In genomic region chr4:1723131-1723801, GRCh38 we compare ENCODE assay signal across 8 cellular contexts. TPM values are rescaled to one million over a fixed set of nuclear protein-coding genes. Genes with fewer than 3 reads are reported as not detected.
DNase-seq lines count a peak whose midpoint lies in the region; ATAC-seq, FAIRE-seq and TF ChIP-seq lines count a peak whose summit lies in the region.

No MANE protein-coding gene starts in this region.

- ATAC-seq in RWPE2 (ENCODE audit: low read depth) (no peak), GM12878 (peak; percentile 4), psoas muscle (no peak), GM19023 (IDR thresholded peaks at IDR 0.05; ENCODE audit: unreplicated experiment) (no peak), GM18867 (IDR thresholded peaks at IDR 0.05; ENCODE audit: unreplicated experiment) (no peak)

- RAD21 ChIA-PET in GM12878 (lab: Charles Lee; ENCODE audit: unreplicated experiment): interaction anchor here (1.3 to 4.9 kb wide), 4 partner anchors 9 to 30 kb away, joined by 3 to 77 read pairs (median 5); partner anchors contain the start of gene SLBP

- H4K20me1 ChIP-seq in GM12878 (ENCODE audit: control insufficient read depth, insufficient read depth): peaks cover 4% of the 10 kb centered on the region

- no peaks in the 10 kb centered on the region for H3K27me3 ChIP-seq in RWPE2 (ENCODE audit: insufficient read depth, poor library complexity, severe bottlenecking)
- H3K27me3 ChIP-seq in GM12878 (replicated peaks in 1 of 2; ENCODE audit: control insufficient read depth in 2 of 2, insufficient read depth in 2 of 2, low read length in 1 of 2): no peaks in the 10 kb centered on the region
- H3K27me3 ChIP-seq in psoas muscle (ENCODE audit: insufficient read depth in 3 of 3, low read length in 2 of 3): no peaks in the 10 kb centered on the region

- SMC1A ChIA-PET in GM12878 (lab: Charles Lee; ENCODE audit: uncharacterized antibody, unreplicated experiment): interaction anchor here (1.2 to 11.0 kb wide), 5 partner anchors 9 to 30 kb away, joined by 3 to 132 read pairs (median 4); partner anchors contain the start of gene SLBP

- POLR2A ChIA-PET in GM10248 (lab: Yijun Ruan, JAX): interaction anchor here (0.8 to 1.3 kb wide), 3 partner anchors 11 to 27 kb away, joined by 3 to 6 read pairs (median 3); partner anchors contain the start of gene SLBP
- POLR2A ChIA-PET in GM12878 (lab: Charles Lee): interaction anchor here (0.6 to 3.8 kb wide), 5 partner anchors 11 to 442 kb away, joined by 3 to 34 read pairs (median 7); partner anchors contain the start of gene SLBP

- BruUV-seq in GM12878 (replicated peaks; lab: Mats Ljungman, UMichigan): TSS peak; percentile 29

- peaks cover 59% of the 10 kb centered on the region for H3K36me3 ChIP-seq in RWPE2 (ENCODE audit: low read depth)
- H3K36me3 ChIP-seq in GM12878 (ENCODE audit: control insufficient read depth in 2 of 2, insufficient read depth in 2 of 2, low read length in 1 of 2): peaks cover 18 to 28% of the 10 kb centered on the region in 2 experiments; a peak in 3 of 4 replicates
- H3K36me3 ChIP-seq in psoas muscle (ENCODE audit: insufficient read depth in 1 of 2, low read depth in 1 of 2): peaks cover 0 to 30% of the 10 kb centered on the region in 2 donors

- no peak; a peak in 1 of 4 replicates for TF ChIP-seq EP300 in GM12878 (IDR thresholded peaks at IDR 0.05; ENCODE audit: borderline replicate concordance in 1 of 2, control insufficient read depth in 1 of 2, low read depth in 2 of 2, low read length in 2 of 2)

- H3K4me2 ChIP-seq in GM12878 (ENCODE audit: control insufficient read depth, insufficient read depth): peak overlapping the region; percentile 99

- TF ChIP-seq CTCF in GM10248 (IDR thresholded peaks at IDR 0.05; ENCODE audit: control extremely low read depth, extremely low read depth, low read depth, missing control alignments) (no peak), RWPE2 (IDR thresholded peaks at IDR 0.05; ENCODE audit: poor library complexity, severe bottlenecking) (no peak), GM12878 (IDR thresholded peaks at IDR 0.05 in 2 of 3, conservative IDR thresholded peaks at IDR 0.05 in 1 of 3; ENCODE audit: control insufficient read depth in 2 of 3, extremely low read depth in 1 of 3, insufficient read depth in 1 of 3, low read depth in 3 of 3, low read length in 3 of 3) (no peak), psoas muscle (IDR thresholded peaks at IDR 0.05) (no peak)

- H3K4me3 ChIP-seq in RWPE2 (ENCODE audit: severe bottlenecking) (peak overlapping the region; percentile 58), GM12878 (peak overlapping the region; percentile 94), psoas muscle (no peak overlapping the region)

- in situ Hi-C loops in GM12878 (cut with MboI): no loop called here

- H3K4me1 ChIP-seq in RWPE2 (ENCODE audit: insufficient read depth, poor library complexity, severe bottlenecking) (peaks cover 24% of the 10 kb centered on the region), GM12878 (ENCODE audit: control insufficient read depth, insufficient read depth, low read length) (peaks cover 27% of the 10 kb centered on the region), psoas muscle (peaks cover 31% of the 10 kb centered on the region)

- CTCF ChIA-PET in GM10248 (lab: Yijun Ruan, JAX) (interaction anchor here (0.7 to 18.5 kb wide), 8 partner anchors 8 to 175 kb away, joined by 3 to 374 read pairs (median 4); partner anchors contain the start of gene SLBP), GM12878 (lab: Yijun Ruan, JAX) (interaction anchor here (0.7 to 15.5 kb wide), 9 partner anchors 9 to 367 kb away, joined by 3 to 317 read pairs (median 6); partner anchors contain the start of gene SLBP)

- H2AFZ ChIP-seq in GM12878 (ENCODE audit: control insufficient read depth, low read depth, low read length): peak overlapping the region; percentile 83

- 31% methylated on average over 12 of the region's 12 CpGs for WGBS in GM12878 (ENCODE audit: insufficient coverage, insufficient replicate concordance, low lambda C conversion rate, missing lambda C conversion rate)
- 80 to 81% (median 81%) methylated on average over 12 of the region's 12 CpGs for WGBS in psoas muscle, 3 donors

- peaks cover 66% of the 10 kb centered on the region for H3K79me2 ChIP-seq in GM12878 (ENCODE audit: control insufficient read depth, insufficient read depth, low read length)

- H3K9ac ChIP-seq in GM12878 (ENCODE audit: control insufficient read depth, insufficient read depth, low read length): peak overlapping the region; percentile 91

- TF ChIP-seq POLR2A in GM12878 (IDR thresholded peaks at IDR 0.05; ENCODE audit: low read depth, low read length): peak; percentile 60
- TF ChIP-seq POLR2A in erythroblast (IDR thresholded peaks at IDR 0.05; ENCODE audit: low read length): no peak

- peak; percentile 38 for DNase-seq in GM10248 (ENCODE audit: extremely low spot score)
- peak; percentile 25 for DNase-seq in RWPE2 (ENCODE audit: low spot score)
- no peak for DNase-seq in GM12878 (ENCODE audit: low read depth, low spot score)
- DNase-seq in psoas muscle: peak in 1 of 2 donors; percentile 44
- DNase-seq in GM19238 (ENCODE audit: insufficient read length, low spot score): no peak
- DNase-seq in erythroblast (lab: John Stamatoyannopoulos, UW): no peak

- H3K9me3 ChIP-seq in RWPE2 (ENCODE audit: severe bottlenecking): no peaks in the 10 kb centered on the region
- no peaks in the 10 kb centered on the region for H3K9me3 ChIP-seq in GM12878 (replicated peaks; ENCODE audit: control insufficient read depth, insufficient read depth, low read length)
- H3K9me3 ChIP-seq in psoas muscle: no peaks in the 10 kb centered on the region

- H3K27ac ChIP-seq in RWPE2 (ENCODE audit: poor library complexity, severe bottlenecking) (peak overlapping the region; percentile 63), GM12878 (ENCODE audit: control insufficient read depth, insufficient read depth) (peak overlapping the region; percentile 81), psoas muscle (peak overlapping the region; percentile 30)

- no peak for TF ChIP-seq RAD21 in GM12878 (IDR thresholded peaks at IDR 0.05; ENCODE audit: insufficient read depth, low read depth, low read length)

- intact Hi-C loops in GM12878 (cut with micrococcal nuclease; ENCODE audit: unreplicated experiment) (no loop called here), psoas muscle (cut with DNase I) (loop anchor here in 1 of 2 donors (2.0 kb wide), 1 partner anchor 370 kb away; no protein-coding TSS in a partner anchor)

- peak; percentile 88 for FAIRE-seq in GM12878 (lab: Jason Lieb, UNC)

RNA-seq across cellular contexts. Expression of gene TACC3, which starts 1.9 kb away (rescaled TPM):
- total RNA-seq in GM12878 (2013; cell fraction: nucleolus; rRNA removed): 45.6 and 47.9 TPM in 2 replicates
- total RNA-seq in GM12878 (2014; rRNA removed) (48.1 and 66.7 TPM in 2 replicates), GM12878 (2014; rRNA removed; fragmentation: Illumina TruSeq; extraction: Trizol) (44.5 and 48.6 TPM in 2 replicates), GM12878 (2021) (120 and 121 TPM in 2 replicates), psoas muscle (1 to 10 TPM; 2.7 to 3.5 (median 3.0) TPM)
- polyA plus RNA-seq in GM12878 (2011; ENCODE audit: low read depth): 26.4 TPM
- polyA plus RNA-seq in GM12878 (2011; rRNA removed) (29.0 and 39.7 TPM in 2 replicates), GM12878 (2014; fragmentation: Illumina TruSeq; extraction: Trizol) (77.1 and 99.7 TPM in 2 replicates), GM12878 (2014; fragmentation: Nextera tagmentation; extraction: Ambion mirVana) (1 to 10 TPM; 2.8 to 8.1 TPM), GM12878 (2014; rRNA removed) (79.9 and 99.2 TPM in 2 replicates), GM12878 (2016; fragmentation: Nextera tagmentation; extraction: Ambion mirVana) (100 to 1,000 TPM; 103 to 115 TPM), psoas muscle (1 to 10 TPM; 2.2 to 4.8 (median 2.6) TPM)
- polyA plus RNA-seq in GM12878 (2011; cell fraction: cytosol; rRNA removed): 48.5 and 50.4 TPM in 2 replicates
- 145 and 206 TPM in 2 replicates for polyA plus RNA-seq in GM12878 (2011; cell fraction: nucleus; rRNA removed)
- 58.5 and 64.0 TPM in 2 replicates for polyA plus RNA-seq in GM12878 (2012)
- polyA minus RNA-seq in GM12878 (2011; rRNA and poly(A)+ RNA removed): 10.1 and 26.4 TPM in 2 replicates
- polyA minus RNA-seq in GM12878 (2011; cell fraction: cytosol; rRNA and poly(A)+ RNA removed): 17.0 and 25.1 TPM in 2 replicates
- 17.8 and 34.8 TPM in 2 replicates for polyA minus RNA-seq in GM12878 (2011; cell fraction: nucleus; rRNA and poly(A)+ RNA removed)

RNA-seq across cellular contexts. Expression of gene TMEM129, which starts 2.1 kb away (rescaled TPM):
- total RNA-seq in GM12878 (2013; cell fraction: nucleolus; rRNA removed): 20.1 and 24.9 TPM in 2 replicates
- total RNA-seq in GM12878 (2014; rRNA removed): 18.4 and 20.9 TPM in 2 replicates
- 7.7 and 9.0 TPM in 2 replicates for total RNA-seq in GM12878 (2014; rRNA removed; fragmentation: Illumina TruSeq; extraction: Trizol)
- total RNA-seq in GM12878 (2021): 19.3 and 20.4 TPM in 2 replicates
- polyA plus RNA-seq in GM12878 (2011; ENCODE audit: low read depth): 3.5 TPM
- polyA plus RNA-seq in GM12878 (2011; rRNA removed): 4.0 and 8.6 TPM in 2 replicates
- 15.0 and 28.3 TPM in 2 replicates for polyA plus RNA-seq in GM12878 (2011; cell fraction: cytosol; rRNA removed)
- polyA plus RNA-seq in GM12878 (2011; cell fraction: nucleus; rRNA removed): 37.7 and 44.3 TPM in 2 replicates
- 10.2 and 12.3 TPM in 2 replicates for polyA plus RNA-seq in GM12878 (2012)
- polyA plus RNA-seq in GM12878 (2014; fragmentation: Illumina TruSeq; extraction: Trizol): 2.1 and 7.2 TPM in 2 replicates
- polyA plus RNA-seq in GM12878 (2014; fragmentation: Nextera tagmentation; extraction: Ambion mirVana): under 1 TPM; 0.19 to 0.46 TPM
- 24.9 and 25.1 TPM in 2 replicates for polyA plus RNA-seq in GM12878 (2014; rRNA removed)
- 10 to 100 TPM; 17.3 to 23.2 TPM for polyA plus RNA-seq in GM12878 (2016; fragmentation: Nextera tagmentation; extraction: Ambion mirVana)
- 6.2 and 15.6 TPM in 2 replicates for polyA minus RNA-seq in GM12878 (2011; rRNA and poly(A)+ RNA removed)
- polyA minus RNA-seq in GM12878 (2011; cell fraction: cytosol; rRNA and poly(A)+ RNA removed): 6.4 and 6.9 TPM in 2 replicates
- polyA minus RNA-seq in GM12878 (2011; cell fraction: nucleus; rRNA and poly(A)+ RNA removed): 7.4 and 9.1 TPM in 2 replicates
- total RNA-seq in psoas muscle: 10 to 100 TPM; 11.8 to 43.6 (median 27.0) TPM
- polyA plus RNA-seq in psoas muscle: 10 to 100 TPM; 31.6 to 40.3 (median 32.9) TPM

RNA-seq across cellular contexts. Expression of gene SLBP, which starts 11.1 kb away (rescaled TPM):
- total RNA-seq in GM12878 (2013; cell fraction: nucleolus; rRNA removed): 19.4 and 19.5 TPM in 2 replicates
- total RNA-seq in GM12878 (2014; rRNA removed) (185 and 205 TPM in 2 replicates), GM12878 (2014; rRNA removed; fragmentation: Illumina TruSeq; extraction: Trizol) (138 and 147 TPM in 2 replicates), GM12878 (2021) (111 and 114 TPM in 2 replicates), psoas muscle (10 to 100 TPM; 15.5 to 17.1 (median 16.2) TPM)
- polyA plus RNA-seq in GM12878 (2011; ENCODE audit: low read depth): 68.6 TPM
- polyA plus RNA-seq in GM12878 (2011; rRNA removed) (168 and 247 TPM in 2 replicates), GM12878 (2014; fragmentation: Illumina TruSeq; extraction: Trizol) (206 and 227 TPM in 2 replicates), GM12878 (2014; fragmentation: Nextera tagmentation; extraction: Ambion mirVana) (100 to 1,000 TPM in 1 of 2 experiments, 10 to 100 TPM in 1; 94.4 to 101 TPM), GM12878 (2014; rRNA removed) (142 and 148 TPM in 2 replicates), GM12878 (2016; fragmentation: Nextera tagmentation; extraction: Ambion mirVana) (100 to 1,000 TPM; 277 to 278 TPM), psoas muscle (10 to 100 TPM; 15.4 to 18.8 (median 18.6) TPM)
- polyA plus RNA-seq in GM12878 (2011; cell fraction: cytosol; rRNA removed): 91.0 and 98.4 TPM in 2 replicates
- 60.3 and 79.5 TPM in 2 replicates for polyA plus RNA-seq in GM12878 (2011; cell fraction: nucleus; rRNA removed)
- 69.3 and 70.1 TPM in 2 replicates for polyA plus RNA-seq in GM12878 (2012)
- polyA minus RNA-seq in GM12878 (2011; rRNA and poly(A)+ RNA removed): 64.3 and 65.5 TPM in 2 replicates
- polyA minus RNA-seq in GM12878 (2011; cell fraction: cytosol; rRNA and poly(A)+ RNA removed): 42.9 and 43.9 TPM in 2 replicates
- 13.2 and 26.1 TPM in 2 replicates for polyA minus RNA-seq in GM12878 (2011; cell fraction: nucleus; rRNA and poly(A)+ RNA removed)

RNA-seq across cellular contexts. Expression of gene FAM53A, which starts 39.2 kb away (rescaled TPM):
- 1.7 and 1.9 TPM in 2 replicates for total RNA-seq in GM12878 (2013; cell fraction: nucleolus; rRNA removed)
- total RNA-seq in GM12878 (2014; rRNA removed) (0.40 and 1.4 TPM in 2 replicates), GM12878 (2014; rRNA removed; fragmentation: Illumina TruSeq; extraction: Trizol) (0.32 and 0.40 TPM in 2 replicates), GM12878 (2021) (0.77 and 0.87 TPM in 2 replicates), psoas muscle (1 to 10 TPM in 3 of 4 donors, under 1 TPM in 1; 0.71 to 1.9 (median 1.4) TPM)
- polyA plus RNA-seq in GM12878 (2011; ENCODE audit: low read depth): not detected
- polyA plus RNA-seq in GM12878 (2011; rRNA removed) (0.30 and 0.37 TPM in 2 replicates), GM12878 (2014; fragmentation: Illumina TruSeq; extraction: Trizol) (0.09 TPM in 1 of 2 replicates, not detected in the other), GM12878 (2014; fragmentation: Nextera tagmentation; extraction: Ambion mirVana) (under 1 TPM in 1 of 2 experiments, not detected in 1; 0.02 TPM), GM12878 (2014; rRNA removed) (0.44 and 1.3 TPM in 2 replicates), GM12878 (2016; fragmentation: Nextera tagmentation; extraction: Ambion mirVana) (under 1 TPM in 1 of 2 experiments, not detected in 1; 0.32 TPM), psoas muscle (1 to 10 TPM in 2 of 3 donors, under 1 TPM in 1; 0.76 to 1.4 (median 1.3) TPM)
- 0.54 and 0.64 TPM in 2 replicates for polyA plus RNA-seq in GM12878 (2011; cell fraction: cytosol; rRNA removed)
- polyA plus RNA-seq in GM12878 (2011; cell fraction: nucleus; rRNA removed): 0.88 and 1.4 TPM in 2 replicates
- 0.66 and 1.7 TPM in 2 replicates for polyA plus RNA-seq in GM12878 (2012)
- 0.44 and 0.77 TPM in 2 replicates for polyA minus RNA-seq in GM12878 (2011; rRNA and poly(A)+ RNA removed)
- not detected in 2 replicates for polyA minus RNA-seq in GM12878 (2011; cell fraction: cytosol; rRNA and poly(A)+ RNA removed)
- 0.60 and 0.86 TPM in 2 replicates for polyA minus RNA-seq in GM12878 (2011; cell fraction: nucleus; rRNA and poly(A)+ RNA removed)

Comparison
In these comparisons a context has a peak if more than half of its experiments do, and no peak if none do; other contexts are left out.
1. DNase-seq: peak in GM10248 (single experiment) and RWPE2 (single experiment); none in GM12878 (single experiment), GM19238 (single experiment) and erythroblast (0 of 2).
2. H3K27ac ChIP-seq: peak in every context shown above with its lines; median percentile 81 in GM12878; 63 in RWPE2; 30 in psoas muscle.
3. RNA of gene TACC3, which starts 1.9 kb away (total RNA-seq): 44.5 to 121 TPM in GM12878; 2.7 to 3.5 TPM in psoas muscle; every median in the first group is over 10 times any median in the second.